In genomic region chr22:25895678-25896077, GRCh38 we compare ENCODE assay signal across 24 cellular contexts.
"Had no signal": no experiment of that assay in that cellular context is flagged by ENCODE, and none has a peak within 500 bp of the region (broad histone marks: within the 10 kb centered on the region; RNA-seq: fewer than 3 reads in every experiment).

No MANE protein-coding gene starts in this region.

- H3K4me3 ChIP-seq: stomach, suprapubic skin, testis, thoracic aorta, thyroid gland, tibial artery, tibial nerve, transverse colon, upper lobe of left lung, upper lobe of right lung, uterus, vagina had no signal

- DNase-seq: stimulated activated CD4-positive, alpha-beta T cell treated with anti-CD3 and anti-CD28 coated beads, Interleukin-2, amount 100 ng/mL, for 24 hours; stimulated activated CD4-positive, alpha-beta T cell treated with anti-CD3 and anti-CD28 coated beads, Interleukin-2, amount 100 ng/mL, for 48 hours; stimulated activated CD4-positive, alpha-beta T cell treated with anti-CD3 and anti-CD28 coated beads, Interleukin-4, amount 100 ng/mL, for 1 hour; stimulated activated CD4-positive, alpha-beta T cell treated with anti-CD3 and anti-CD28 coated beads, Interleukin-4, amount 100 ng/mL, for 24 hours; stimulated activated CD8-positive, alpha-beta memory T cell treated with anti-CD3 and anti-CD28 coated beads, Interleukin-4, amount 100 ng/mL, for 48 hours; stimulated activated naive B cell treated with anti-CD40 and anti-IgM and Interleukin-4, amounts not matched to agents 10 μg/mL and 1 μg/mL and 100 μg/mL, for 72 hours; stimulated activated naive CD4-positive, alpha-beta T cell; stimulated activated naive CD4-positive, alpha-beta T cell treated with Interleukin-2 at 50 U/mL for 16 hours; stimulated activated naive CD8-positive, alpha-beta T cell treated with anti-CD3 and anti-CD28 coated beads, Interleukin-15, amount 100 ng/mL, for 72 hours; stimulated activated naive CD8-positive, alpha-beta T cell treated with anti-CD3 and anti-CD28 coated beads, Interleukin-15, Interleukin-2, amounts not matched to agents 100 U/mL and 50 U/mL, for 24 hours; stomach; substantia nigra; testis; thyroid gland; tibial artery; transverse colon; trophoblast cell; upper lobe of left lung; upper lobe of right lung; uterus had no signal

- H3K27ac ChIP-seq: stomach, suprapubic skin, testis, thoracic aorta, thyroid gland, tibial artery, tibial nerve, transverse colon, upper lobe of left lung, upper lobe of right lung, uterus, vagina had no signal

- H3K9me3 ChIP-seq: suprapubic skin, testis, thoracic aorta, thyroid gland, tibial artery, transverse colon, upper lobe of left lung, upper lobe of right lung, uterus, vagina had no signal

- H3K27me3 ChIP-seq: testis, thyroid gland, tibial artery, tibial nerve, upper lobe of left lung, upper lobe of right lung, uterus, vagina had no signal

- H3K4me1 ChIP-seq: stomach, suprapubic skin, testis, thyroid gland, tibial artery, tibial nerve, transverse colon, upper lobe of left lung, upper lobe of right lung, uterus, vagina had no signal

- H3K36me3 ChIP-seq: stomach, suprapubic skin, thyroid gland, tibial artery, tibial nerve, transverse colon, upper lobe of left lung, upper lobe of right lung, uterus, vagina had no signal
